ENCODE assay signal across 26 cellular contexts in the genomic region with DNA sequence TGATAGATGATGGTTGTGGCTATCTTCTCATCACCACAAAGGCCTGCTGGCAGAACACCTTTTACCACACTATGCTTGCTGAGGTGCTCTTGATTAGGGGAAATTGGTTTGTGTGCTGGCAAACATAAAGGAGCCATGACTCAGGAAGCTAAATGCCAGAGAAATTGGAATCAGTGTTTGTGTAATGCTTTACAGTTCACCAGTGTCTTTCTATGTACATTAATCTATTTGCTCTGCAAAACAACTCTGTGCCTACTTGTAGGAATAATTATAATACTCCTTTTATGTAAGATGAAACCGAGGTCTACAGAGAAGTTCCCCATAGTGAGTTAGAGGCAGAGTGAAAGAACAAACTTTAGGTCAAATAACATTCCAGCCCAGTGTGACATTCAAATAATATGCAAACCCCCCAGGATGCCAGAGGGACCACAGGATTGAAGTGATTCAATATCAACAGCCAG.
A peak's percentile ranks its signal among the peaks of the same experiment; 100 is the strongest.
DNase-seq lines count a peak whose midpoint lies in the region; ATAC-seq, FAIRE-seq and TF ChIP-seq lines count a peak whose summit lies in the region.
"Had no signal": no experiment of that assay in that cellular context is flagged by ENCODE, and none has a peak within 500 bp of the region (broad histone marks: within the 10 kb centered on the region; RNA-seq: fewer than 3 reads in every experiment).

No MANE protein-coding gene starts in this region.

- no peak overlapping the region for H3K4me3 Mint-ChIP-seq in astrocyte (ENCODE audit: unreplicated experiment)
- H3K4me3 Mint-ChIP-seq: activated naive CD4-positive, alpha-beta T cell treated with anti-CD3 and anti-CD28 coated beads, Interleukin-2, amount 10 ng/mL, durations not matched to agents 7 days and 5 days; activated T-cell treated with anti-CD3 and anti-CD28 coated beads, Interleukin-2, amount 50 U/mL, for 4 hours; CD14-positive monocyte; naive thymus-derived CD8-positive, alpha-beta T cell; T-cell; type B pancreatic cell had no signal

- intact Hi-C loops in right cardiac atrium (cut with DNase I), result no loop called here
- intact Hi-C loops in left colon (cut with DNase I, micrococcal nuclease), result no loop called here

- no peaks in the 10 kb centered on the region for H3K9me3 ChIP-seq in astrocyte (ENCODE audit: insufficient read depth, low read depth, low read length)
- H3K9me3 ChIP-seq in right cardiac atrium (ENCODE audit: control insufficient read depth, low read length), result no peaks in the 10 kb centered on the region
- H3K9me3 ChIP-seq: ascending aorta, ovary had no signal

- H3K36me3 Mint-ChIP-seq in astrocyte (ENCODE audit: low read depth, unreplicated experiment), result no peaks in the 10 kb centered on the region
- H3K36me3 Mint-ChIP-seq: activated naive CD4-positive, alpha-beta T cell treated with anti-CD3 and anti-CD28 coated beads, Interleukin-2, amount 10 ng/mL, durations not matched to agents 7 days and 5 days; CD14-positive monocyte; naive thymus-derived CD8-positive, alpha-beta T cell; T-cell; type B pancreatic cell had no signal

- H4K20me1 ChIP-seq in astrocyte (ENCODE audit: insufficient read depth, low read length), result no peaks in the 10 kb centered on the region

- H3K4me1 ChIP-seq in astrocyte (ENCODE audit: insufficient read depth, low read length) (peaks cover 15% of the 10 kb centered on the region), right cardiac atrium (ENCODE audit: control insufficient read depth, insufficient read depth, low read length) (no peaks in the 10 kb centered on the region)
- H3K4me1 ChIP-seq: ascending aorta had no signal

- H3K4me2 ChIP-seq in astrocyte (ENCODE audit: low read length), result peak overlapping the region; percentile 34

- no peaks in the 10 kb centered on the region for H3K9me3 Mint-ChIP-seq in astrocyte (ENCODE audit: unreplicated experiment)
- H3K9me3 Mint-ChIP-seq: activated naive CD4-positive, alpha-beta T cell treated with anti-CD3 and anti-CD28 coated beads, Interleukin-2, amount 10 ng/mL, durations not matched to agents 7 days and 5 days; activated T-cell treated with anti-CD3 and anti-CD28 coated beads, Interleukin-2, amount 50 U/mL, for 4 hours had no signal

- peaks cover 41% of the 10 kb centered on the region for H3K4me1 Mint-ChIP-seq in astrocyte (ENCODE audit: low read depth, unreplicated experiment)
- H3K4me1 Mint-ChIP-seq: activated naive CD4-positive, alpha-beta T cell treated with anti-CD3 and anti-CD28 coated beads, Interleukin-2, amount 10 ng/mL, durations not matched to agents 7 days and 5 days; CD14-positive monocyte; naive thymus-derived CD8-positive, alpha-beta T cell; T-cell had no signal

- no peak overlapping the region for H3K4me3 ChIP-seq in astrocyte (ENCODE audit: insufficient read depth, low read depth, low read length)
- H3K4me3 ChIP-seq in foreskin fibroblast (ENCODE audit: low read depth in 1 of 2, low read length in 2 of 2), result no peak overlapping the region
- H3K4me3 ChIP-seq in right cardiac atrium (ENCODE audit: low read length), result no peak overlapping the region
- H3K4me3 ChIP-seq: ascending aorta, ovary had no signal

- H3K9ac ChIP-seq in astrocyte (ENCODE audit: low read length), result no peak overlapping the region

- peak overlapping the region; percentile 87 for H3K27ac Mint-ChIP-seq in astrocyte (ENCODE audit: unreplicated experiment)
- H3K27ac Mint-ChIP-seq: activated naive CD4-positive, alpha-beta T cell treated with anti-CD3 and anti-CD28 coated beads, Interleukin-2, amount 10 ng/mL, durations not matched to agents 7 days and 5 days; CD14-positive monocyte; naive thymus-derived CD8-positive, alpha-beta T cell; T-cell; type B pancreatic cell had no signal

- ATAC-seq in right cardiac atrium (no peak), left colon (no peak)
- ATAC-seq: activated T-cell treated with anti-CD3 and anti-CD28 coated beads, Interleukin-2, amount 50 U/mL, for 4 hours; left lobe of liver; naive thymus-derived CD8-positive, alpha-beta T cell; T-cell had no signal

- WGBS in right cardiac atrium, result 72% methylated on average over 1 of the region's 1 CpG

- H3K79me2 ChIP-seq in astrocyte (ENCODE audit: insufficient read depth, low read length), result no peaks in the 10 kb centered on the region

- no peaks in the 10 kb centered on the region for H3K27me3 Mint-ChIP-seq in astrocyte (ENCODE audit: low read depth, unreplicated experiment)
- H3K27me3 Mint-ChIP-seq: activated naive CD4-positive, alpha-beta T cell treated with anti-CD3 and anti-CD28 coated beads, Interleukin-2, amount 10 ng/mL, durations not matched to agents 7 days and 5 days; type B pancreatic cell had no signal

- H3K27ac ChIP-seq in astrocyte (ENCODE audit: low read depth, low read length) (no peak overlapping the region), right cardiac atrium (ENCODE audit: low read length) (no peak overlapping the region)
- H3K27ac ChIP-seq: ascending aorta, ovary had no signal

- H3K27me3 ChIP-seq in astrocyte (ENCODE audit: insufficient read depth, low read length), result no peaks in the 10 kb centered on the region
- no peaks in the 10 kb centered on the region for H3K27me3 ChIP-seq in right cardiac atrium (ENCODE audit: control insufficient read depth, insufficient read depth)
- H3K27me3 ChIP-seq: ascending aorta, ovary had no signal

- peak; percentile 48 for DNase-seq in AG08395 (ENCODE audit: low spot score)
- DNase-seq in HCEC 1CT, result peak; percentile 21
- DNase-seq in astrocyte (ENCODE audit: low read depth), result peak; percentile 77
- DNase-seq in foreskin fibroblast, result peak; percentile 73 to 78
- no peak for DNase-seq in right cardiac atrium
- no peak for DNase-seq in NCI-H146 (lab: John Stamatoyannopoulos, UW)
- no peak for DNase-seq in activated effector memory CD4-positive, alpha-beta T cell treated with anti-CD3 and anti-CD28 coated beads, Interleukin-2, amount 50 U/mL, for 16 hours
- DNase-seq in left colon, result no peak
- DNase-seq: activated CD8-positive, alpha-beta memory T cell treated with anti-CD3 and anti-CD28 coated beads for 24 hours; activated naive CD4-positive, alpha-beta T cell treated with anti-CD3 and anti-CD28 coated beads, Interleukin-2, amount 10 ng/mL, durations not matched to agents 7 days and 5 days; activated T-cell treated with anti-CD3 and anti-CD28 coated beads, Interleukin-2, amount 50 U/mL, for 4 hours; DMS153; effector CD8-positive, alpha-beta T cell; erythroblast; glutamatergic neuron; naive thymus-derived CD8-positive, alpha-beta T cell; NCI-H1092 treated with DMSO at 0.1 percent for 48 hours; NCI-H2029 treated with DMSO at 0.1 percent for 48 hours; NCI-H345; ovary; SHP77 treated with DMSO at 0.1 percent for 48 hours; T-cell had no signal

- no peaks in the 10 kb centered on the region for H3K36me3 ChIP-seq in astrocyte (ENCODE audit: insufficient read depth, low read length)
- H3K36me3 ChIP-seq: ascending aorta, ovary had no signal

- no peak for TF ChIP-seq CTCF in astrocyte (IDR thresholded peaks at IDR 0.05; ENCODE audit: insufficient read depth, low read depth, low read length)
- TF ChIP-seq CTCF in foreskin fibroblast (IDR thresholded peaks at IDR 0.05; ENCODE audit: low read depth, low read length), result no peak

- FAIRE-seq in astrocyte (lab: Jason Lieb, UNC), result peak; percentile 34

- H2AFZ ChIP-seq in astrocyte (ENCODE audit: low read depth, low read length), result no peak overlapping the region

Comparison
In these comparisons a context has a peak if more than half of its experiments do, and no peak if none do; other contexts are left out.
1. DNase-seq: peak in AG08395 (single experiment), HCEC 1CT (single experiment), astrocyte (single experiment) and foreskin fibroblast (2 of 2); none in right cardiac atrium (0 of 3), NCI-H146 (single experiment), activated effector memory CD4-positive, alpha-beta T cell treated with anti-CD3 and anti-CD28 coated beads, Interleukin-2, amount 50 U/mL, for 16 hours (single experiment) and left colon (0 of 2).